Comparison of ENCODE assay signal across 8 cellular contexts in the genomic region with DNA sequence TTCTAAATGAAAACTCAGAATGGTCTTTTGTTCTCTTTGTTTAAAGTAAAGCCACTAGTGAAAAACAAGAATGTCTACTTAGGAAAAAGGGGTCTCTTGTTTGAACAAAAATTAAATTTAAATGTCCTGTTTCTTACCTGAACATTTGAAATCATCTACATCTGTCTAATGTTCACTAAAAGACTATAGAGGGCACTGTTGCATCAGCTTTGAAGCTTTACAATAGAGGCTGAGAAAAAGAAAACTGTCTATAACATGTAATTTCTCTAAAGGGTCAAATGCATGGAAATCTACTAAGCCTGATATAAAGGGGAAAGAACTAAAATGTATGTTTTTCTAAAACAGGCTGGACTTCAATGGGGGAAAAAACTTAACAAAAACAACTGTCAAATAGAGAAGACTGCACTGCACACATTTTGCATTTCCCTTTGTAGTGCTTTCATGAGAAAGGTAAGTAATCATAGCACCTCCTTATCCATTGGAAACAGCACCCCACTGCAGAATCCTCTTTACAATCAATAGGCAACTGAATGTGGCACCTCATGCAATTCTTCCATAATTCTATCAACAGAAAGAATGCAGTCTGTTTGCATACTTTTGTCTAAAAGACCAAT. TPM values are rescaled to one million over a fixed set of nuclear protein-coding genes. Genes with fewer than 3 reads are reported as not detected.
DNase-seq lines count a peak whose midpoint lies in the region; ATAC-seq and TF ChIP-seq lines count a peak whose summit lies in the region.

No MANE protein-coding gene starts in this region.

- no peaks in the 10 kb centered on the region for H3K27me3 ChIP-seq in CD8-positive, alpha-beta T cell (ENCODE audit: insufficient read depth, low read length)
- H3K27me3 ChIP-seq in fibroblast of lung (ENCODE audit: control insufficient read depth, insufficient read depth, low read length) (no peaks in the 10 kb centered on the region), osteoblast (ENCODE audit: insufficient read depth, low read length) (no peaks in the 10 kb centered on the region)

- intact Hi-C loops in CD8-positive, alpha-beta T cell (cut with DNase I, micrococcal nuclease) = loop anchor here (1.0 to 5.0 kb wide), 4 partner anchors 25 to 1615 kb away; no protein-coding TSS in a partner anchor

- H3K27ac Mint-ChIP-seq in CD8-positive, alpha-beta T cell = no peak overlapping the region

- H2AFZ ChIP-seq in fibroblast of lung (ENCODE audit: low read length) (no peak overlapping the region), osteoblast (ENCODE audit: low read length) (no peak overlapping the region)

- H3K79me2 ChIP-seq in fibroblast of lung (ENCODE audit: control insufficient read depth, insufficient read depth, low read length) (no peaks in the 10 kb centered on the region), osteoblast (ENCODE audit: insufficient read depth, low read length) (no peaks in the 10 kb centered on the region)

- no peak overlapping the region for H3K27ac ChIP-seq in CD8-positive, alpha-beta T cell (ENCODE audit: low read depth, low read length)
- no peak overlapping the region for H3K27ac ChIP-seq in RWPE1
- no peak overlapping the region for H3K27ac ChIP-seq in fibroblast of lung (ENCODE audit: insufficient read depth, low read length)
- H3K27ac ChIP-seq in osteoblast (ENCODE audit: low read depth, low read length) = no peak overlapping the region

- H3K9me3 Mint-ChIP-seq in CD8-positive, alpha-beta T cell = no peaks in the 10 kb centered on the region

- peak; percentile 79 for TF ChIP-seq CTCF in CD8-positive, alpha-beta T cell (IDR thresholded peaks at IDR 0.05)
- TF ChIP-seq CTCF in RWPE1 (conservative IDR thresholded peaks at IDR 0.05; ENCODE audit: low read depth) (peak; percentile 70), fibroblast of lung (conservative IDR thresholded peaks at IDR 0.05 in 1 of 2, IDR thresholded peaks at IDR 0.05 in 1 of 2; ENCODE audit: low read depth in 1 of 2, low read length in 2 of 2) (peak; percentile 36 to 50), osteoblast (IDR thresholded peaks at IDR 0.05; ENCODE audit: extremely low read depth, low read depth, low read length) (peak; percentile 71)

- no peak for DNase-seq in CD8-positive, alpha-beta T cell
- DNase-seq in KBM-7 = peak; percentile 54
- DNase-seq in RWPE1 (ENCODE audit: low spot score) = peak; percentile 5
- peak; percentile 47 to 75 for DNase-seq in fibroblast of lung (ENCODE audit: low read depth in 2 of 2)
- DNase-seq in osteoblast (ENCODE audit: insufficient read length, low spot score, missing footprints) = no peak
- no peak for DNase-seq in NCI-H2029 (lab: John Stamatoyannopoulos, UW)
- DNase-seq in mucosa of gallbladder (ENCODE audit: low spot score) = no peak

- H3K9me3 ChIP-seq in CD8-positive, alpha-beta T cell (ENCODE audit: low read length) = no peaks in the 10 kb centered on the region
- no peaks in the 10 kb centered on the region for H3K9me3 ChIP-seq in fibroblast of lung (ENCODE audit: control insufficient read depth, insufficient read depth, low read depth, low read length)
- H3K9me3 ChIP-seq in osteoblast (ENCODE audit: low read depth, low read length) = no peaks in the 10 kb centered on the region

- no peaks in the 10 kb centered on the region for H3K4me1 ChIP-seq in CD8-positive, alpha-beta T cell (ENCODE audit: insufficient read depth, low read length)
- peaks cover 5% of the 10 kb centered on the region for H3K4me1 ChIP-seq in fibroblast of lung (ENCODE audit: control insufficient read depth, extremely low read depth, insufficient read depth, low read length)
- H3K4me1 ChIP-seq in osteoblast (ENCODE audit: insufficient read depth, low read length) = peaks cover 3% of the 10 kb centered on the region

- H3K4me2 ChIP-seq in fibroblast of lung (ENCODE audit: extremely low read depth, insufficient read depth, low read length) (no peak overlapping the region), osteoblast (ENCODE audit: insufficient read depth, low read length) (no peak overlapping the region)

- no peaks in the 10 kb centered on the region for H4K20me1 ChIP-seq in fibroblast of lung (ENCODE audit: control insufficient read depth, extremely low read depth, insufficient read depth, low read length)
- H4K20me1 ChIP-seq in osteoblast (ENCODE audit: insufficient read depth, low read length) = no peaks in the 10 kb centered on the region

- H3K27me3 Mint-ChIP-seq in CD8-positive, alpha-beta T cell (ENCODE audit: low read depth) = no peaks in the 10 kb centered on the region

- H3K4me3 ChIP-seq in CD8-positive, alpha-beta T cell (ENCODE audit: low read depth, low read length) = no peak overlapping the region
- H3K4me3 ChIP-seq in fibroblast of lung (replicated peaks in 1 of 4; ENCODE audit: control extremely low read depth in 1 of 4, insufficient read depth in 1 of 4, low read depth in 3 of 4, low read length in 4 of 4) (no peak overlapping the region), osteoblast (ENCODE audit: insufficient read depth, low read length) (no peak overlapping the region)

- no peak for ATAC-seq in CD8-positive, alpha-beta T cell
- ATAC-seq in GM19372 (IDR thresholded peaks at IDR 0.05; ENCODE audit: low read depth, unreplicated experiment) = peak; percentile 66

- H3K9ac ChIP-seq in fibroblast of lung (ENCODE audit: insufficient read depth, low read length) = no peak overlapping the region

- H3K4me1 Mint-ChIP-seq in CD8-positive, alpha-beta T cell (ENCODE audit: low read depth) = peaks cover 6% of the 10 kb centered on the region

- CTCF ChIA-PET in CD8-positive, alpha-beta T cell (lab: Charles Lee) = no interaction called here
- CTCF ChIA-PET in RWPE1 (lab: Yijun Ruan, JAX) = interaction anchor here (0.5 to 0.7 kb wide), 3 partner anchors 57 to 906 kb away, joined by 3 read pairs; no protein-coding TSS in a partner anchor

- POLR2A ChIA-PET in CD8-positive, alpha-beta T cell (lab: Charles Lee) = no interaction called here
- POLR2A ChIA-PET in RWPE1 (lab: Yijun Ruan, JAX; ENCODE audit: low non-redundant PET) = no interaction called here

- no peak overlapping the region for H3K4me3 Mint-ChIP-seq in CD8-positive, alpha-beta T cell

- H3K36me3 Mint-ChIP-seq in CD8-positive, alpha-beta T cell = peaks cover 3% of the 10 kb centered on the region

- H3K36me3 ChIP-seq in CD8-positive, alpha-beta T cell (ENCODE audit: insufficient read depth, low read length) = no peaks in the 10 kb centered on the region
- H3K36me3 ChIP-seq in fibroblast of lung (ENCODE audit: control insufficient read depth, insufficient read depth, low read length) (no peaks in the 10 kb centered on the region), osteoblast (ENCODE audit: insufficient read depth, low read length) (no peaks in the 10 kb centered on the region)

- in situ Hi-C loops in KBM-7 (cut with MboI; ENCODE audit: low pct_unique_long_range_greater_than_20kb, low sequenced_read_pairs) = no loop called here

RNA-seq across cellular contexts. Expression of gene DPH6, which starts 26.3 kb away (rescaled TPM):
- 1 to 10 TPM; 5.1 to 6.1 TPM for total RNA-seq in CD8-positive, alpha-beta T cell
- total RNA-seq in fibroblast of lung = 12.8 and 13.5 TPM in 2 replicates
- polyA plus RNA-seq in fibroblast of lung = 9.7 and 19.2 TPM in 2 replicates
- 7.6 and 15.1 TPM in 2 replicates for polyA plus RNA-seq in fibroblast of lung (2012)
- 21.5 TPM in 1 of 2 replicates, not detected in the other for polyA minus RNA-seq in fibroblast of lung (ENCODE audit: low replicate concordance)
- 13.6 and 20.6 TPM in 2 replicates for total RNA-seq in osteoblast
- total RNA-seq in mucosa of gallbladder = 9.8 TPM

Comparison
In these comparisons a context has a peak if more than half of its experiments do, and no peak if none do; other contexts are left out.
1. DNase-seq: peak in KBM-7 (single experiment), RWPE1 (single experiment) and fibroblast of lung (2 of 2); none in CD8-positive, alpha-beta T cell (0 of 7), osteoblast (single experiment), NCI-H2029 (single experiment) and mucosa of gallbladder (single experiment).
2. Peak in every context shown above with its lines, with median percentiles within 50 percentile points of each other: CTCF ChIP-seq.